ENCODE assay signal across 1 cellular context in genomic region chr17:39607851-39608130, GRCh38.
A peak's percentile ranks its signal among the peaks of the same experiment; 100 is the strongest.
TF ChIP-seq lines count a peak whose summit lies in the region.

TSS of gene NEUROD2 (minus strand) at chr17:39607920. CDS start at chr17:39606599, 1,321 bp downstream.

TF ChIP-seq in HEK293, 187 proteins besides CTCF, POLR2A, EP300 and RAD21 (continued from another document):
- 0 out of 2 replicates have a peak, but pooled peaks have one; percentile 40 for TF ChIP-seq ZNF518A (tag by site-specific recombination; conservative IDR thresholded peaks at IDR 0.05; ENCODE audit: low read depth)
- peak; percentile 40; the same call in 1 of the 2 replicates for TF ChIP-seq ZNF394 (tag by site-specific recombination; IDR thresholded peaks at IDR 0.05; ENCODE audit: borderline replicate concordance)
- TF ChIP-seq KLF7 (tag by site-specific recombination; IDR thresholded peaks at IDR 0.05; ENCODE audit: borderline replicate concordance) = no peak
